16 cellular contexts compared by ENCODE assay signal in the genomic region with DNA sequence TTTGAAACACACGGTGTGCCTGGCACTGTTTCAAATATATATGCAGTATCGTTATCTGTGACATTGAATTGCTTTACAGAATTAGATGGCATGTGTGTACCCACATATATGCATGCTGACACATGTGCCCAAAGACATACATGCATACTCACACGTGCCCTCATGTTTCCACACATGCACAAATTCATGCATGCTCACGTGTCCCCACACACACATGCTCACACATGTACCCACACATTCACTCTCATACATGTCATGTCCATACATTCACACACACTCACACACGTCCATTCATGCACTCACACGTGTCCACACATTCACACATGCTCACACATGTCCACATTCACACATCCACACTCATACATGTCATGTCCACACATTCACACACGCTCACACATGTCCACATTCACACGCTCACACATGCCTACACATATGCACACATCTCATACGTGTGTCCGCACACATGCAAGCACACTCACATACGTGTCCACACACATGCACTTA. TPM values are rescaled to one million over a fixed set of nuclear protein-coding genes. Genes with fewer than 3 reads are reported as not detected.
DNase-seq lines count a peak whose midpoint lies in the region; ATAC-seq, FAIRE-seq and TF ChIP-seq lines count a peak whose summit lies in the region.
"Had no signal": no experiment of that assay in that cellular context is flagged by ENCODE, and none has a peak within 500 bp of the region (broad histone marks: within the 10 kb centered on the region; RNA-seq: fewer than 3 reads in every experiment).

No MANE protein-coding gene starts in this region.

- intact Hi-C loops in CD4-positive, alpha-beta T cell (cut with DNase I, micrococcal nuclease) = no loop called here
- intact Hi-C loops in K562 (cut with micrococcal nuclease) = no loop called here
- intact Hi-C loops in psoas muscle (cut with DNase I) = no loop called here

- no peaks in the 10 kb centered on the region for H4K20me1 ChIP-seq in K562 (replicated peaks; ENCODE audit: control insufficient read depth, insufficient read depth, low read length)

- H3K36me3 ChIP-seq in HEK293 (ENCODE audit: control insufficient read depth in 2 of 2, insufficient read depth in 1 of 2, low read length in 2 of 2) (peaks cover 0 to 16% of the 10 kb centered on the region in 2 experiments; a peak in 1 of 3 replicates), K562 (ENCODE audit: control insufficient read depth, insufficient read depth, low read length) (peaks cover 29% of the 10 kb centered on the region; the same call in 2 of the 3 replicates), psoas muscle (ENCODE audit: insufficient read depth in 1 of 2, low read depth in 1 of 2) (peaks cover 0 to 40% of the 10 kb centered on the region in 2 donors)

- no peaks in the 10 kb centered on the region for H3K79me2 ChIP-seq in K562 (ENCODE audit: control insufficient read depth, insufficient read depth, low read length)

- peaks cover 61% of the 10 kb centered on the region for H3K36me3 Mint-ChIP-seq in CD4-positive, alpha-beta T cell (ENCODE audit: low read depth)

- no peak overlapping the region for H3K4me3 Mint-ChIP-seq in CD4-positive, alpha-beta T cell
- H3K4me3 Mint-ChIP-seq: activated T-cell treated with anti-CD3 and anti-CD28 coated beads, Interleukin-2, amount 50 U/mL, for 72 hours; WTC11 had no signal

- H3K9me3 ChIP-seq in CD4-positive, alpha-beta T cell (ENCODE audit: control insufficient read depth, low read length) = no peaks in the 10 kb centered on the region
- H3K9me3 ChIP-seq in HEK293 (ENCODE audit: control insufficient read depth, insufficient read depth, low read depth, low read length) (no peaks in the 10 kb centered on the region), K562 (replicated peaks; ENCODE audit: control insufficient read depth, insufficient read depth, low read depth, low read length) (no peaks in the 10 kb centered on the region; the same call in 1 of the 2 replicates), psoas muscle (no peaks in the 10 kb centered on the region)
- H3K9me3 ChIP-seq: Peyer's patch, testis had no signal

- TF ChIP-seq EP300 in K562 (IDR thresholded peaks at IDR 0.05; ENCODE audit: low read length) = no peak

- H3K27ac ChIP-seq in CD4-positive, alpha-beta T cell (ENCODE audit: low read depth, low read length) = no peak overlapping the region
- H3K27ac ChIP-seq in HEK293 (ENCODE audit: extremely low read depth, low read depth, low read length) = no peak overlapping the region
- no peak overlapping the region; the same call in 2 of the 3 replicates for H3K27ac ChIP-seq in K562 (ENCODE audit: extremely low read depth, low read depth, low read length)
- peak overlapping the region; percentile 30 for H3K27ac ChIP-seq in psoas muscle
- H3K27ac ChIP-seq: Peyer's patch, testis had no signal

- TF ChIP-seq RAD21 in K562 (CRISPR knock-in tag; conservative IDR thresholded peaks at IDR 0.05 in 1 of 2, IDR thresholded peaks at IDR 0.05 in 1 of 2) = no peak

- no peak for DNase-seq in CD4-positive, alpha-beta T cell
- DNase-seq in K562 (ENCODE audit: extremely low read depth in 1 of 4, low spot score in 3 of 4) = no peak
- DNase-seq in psoas muscle = no peak
- no peak for DNase-seq in SW 1271 (lab: John Stamatoyannopoulos, UW)
- no peak for DNase-seq in NCI-H82 treated with DMSO at 0.1 percent for 48 hours (lab: John Stamatoyannopoulos, UW; ENCODE audit: unreplicated experiment)
- DNase-seq in erythroblast (lab: John Stamatoyannopoulos, UW) = no peak
- DNase-seq: activated T-cell treated with anti-CD3 and anti-CD28 coated beads, Interleukin-2, amount 50 U/mL, for 72 hours; NCI-H510A; Peyer's patch; T-helper 9 cell had no signal

- POLR2A ChIA-PET in CD4-positive, alpha-beta T cell (lab: Charles Lee) = no interaction called here
- POLR2A ChIA-PET in HEK293 (lab: Yijun Ruan, JAX) = no interaction called here
- POLR2A ChIA-PET in K562 (lab: Yijun Ruan, JAX) = no interaction called here

- WGBS in K562 (ENCODE audit: insufficient coverage, low coverage, missing lambda C conversion rate) = 94% methylated on average over 10 of the region's 11 CpGs
- 70 to 80% (median 77%) methylated on average over 11 of the region's 11 CpGs for WGBS in psoas muscle, 3 donors

- no peaks in the 10 kb centered on the region for H3K4me1 Mint-ChIP-seq in CD4-positive, alpha-beta T cell (ENCODE audit: low read depth)
- H3K4me1 Mint-ChIP-seq: WTC11 had no signal

- H2AFZ ChIP-seq in K562 (ENCODE audit: low read depth, low read length) = no peak overlapping the region

- ATAC-seq in CD4-positive, alpha-beta T cell (ENCODE audit: poor library complexity) = no peak
- ATAC-seq in K562 (no peak), psoas muscle (peak in 3 of 4 donors; percentile 6 to 27 (median 16))
- ATAC-seq: activated naive CD4-positive, alpha-beta T cell treated with anti-CD3 and anti-CD28 coated beads, Interleukin-2, amount 50 U/mL, for 72 hours; activated T-cell treated with anti-CD3 and anti-CD28 coated beads, Interleukin-2, amount 50 U/mL, for 72 hours; SK-N-SH treated with all-trans-retinoic acid at 6 μM for 48 hours; WTC11 had no signal

- H3K9me1 ChIP-seq in K562 (ENCODE audit: control insufficient read depth, insufficient read depth, low read length) = no peaks in the 10 kb centered on the region

- H3K27me3 Mint-ChIP-seq in CD4-positive, alpha-beta T cell = no peaks in the 10 kb centered on the region

- H3K4me1 ChIP-seq in HEK293 (ENCODE audit: control insufficient read depth, insufficient read depth, low read length) = no peaks in the 10 kb centered on the region
- H3K4me1 ChIP-seq in K562 (replicated peaks in 1 of 2; ENCODE audit: control insufficient read depth in 2 of 2, insufficient read depth in 2 of 2, low read length in 2 of 2) = peaks cover 0 to 4% of the 10 kb centered on the region in 2 experiments; a peak in 1 of 5 replicates
- peaks cover 13% of the 10 kb centered on the region for H3K4me1 ChIP-seq in psoas muscle
- H3K4me1 ChIP-seq: Peyer's patch, testis had no signal

- FAIRE-seq in K562 (lab: Jason Lieb, UNC) = no peak
- FAIRE-seq: H1 had no signal

- no TSS peak for BruUV-seq in K562 (replicated peaks; lab: Mats Ljungman, UMichigan)

- H3K27me3 ChIP-seq in CD4-positive, alpha-beta T cell (ENCODE audit: control insufficient read depth, insufficient read depth, low read length) = no peaks in the 10 kb centered on the region
- H3K27me3 ChIP-seq in K562 (ENCODE audit: control insufficient read depth in 2 of 2, insufficient read depth in 2 of 2, low read length in 2 of 2) (no peaks in the 10 kb centered on the region), psoas muscle (ENCODE audit: insufficient read depth in 3 of 3, low read length in 2 of 3) (no peaks in the 10 kb centered on the region)
- H3K27me3 ChIP-seq: Peyer's patch, testis had no signal

- in situ Hi-C loops in K562 (cut with MboI) = no loop called here

- no peak overlapping the region for H3K9ac ChIP-seq in K562 (ENCODE audit: insufficient read depth in 1 of 2, low read depth in 2 of 2, low read length in 2 of 2)

- TF ChIP-seq POLR2A in K562 (conservative IDR thresholded peaks at IDR 0.05) (no peak), erythroblast (IDR thresholded peaks at IDR 0.05; ENCODE audit: low read length) (no peak)

- no peak overlapping the region for H3K4me3 ChIP-seq in HEK293 (ENCODE audit: low read depth, low read length)
- H3K4me3 ChIP-seq in K562 = no peak overlapping the region
- no peak overlapping the region for H3K4me3 ChIP-seq in psoas muscle
- H3K4me3 ChIP-seq: Peyer's patch, testis had no signal

- H3K9me3 Mint-ChIP-seq in CD4-positive, alpha-beta T cell = no peaks in the 10 kb centered on the region

- no peak for TF ChIP-seq CTCF in CD4-positive, alpha-beta T cell (IDR thresholded peaks at IDR 0.05)
- no peak for TF ChIP-seq CTCF in HEK293 (tag by site-specific recombination; IDR thresholded peaks at IDR 0.05)
- no peak for TF ChIP-seq CTCF in K562 (IDR thresholded peaks at IDR 0.05 in 2 of 3, conservative IDR thresholded peaks at IDR 0.05 in 1 of 3; ENCODE audit: insufficient read depth in 2 of 3, low read depth in 1 of 3, low read length in 3 of 3)
- TF ChIP-seq CTCF in psoas muscle (IDR thresholded peaks at IDR 0.05) = no peak

- CTCF ChIA-PET in CD4-positive, alpha-beta T cell (lab: Charles Lee) = no interaction called here
- CTCF ChIA-PET in HEK293 (lab: Yijun Ruan, JAX) = no interaction called here
- CTCF ChIA-PET in K562 (lab: Yijun Ruan, JAX; ENCODE audit: low intra/inter-chr PET ratio) = no interaction called here

- no peak overlapping the region for H3K4me2 ChIP-seq in K562 (ENCODE audit: insufficient read depth, low read length)

- peak overlapping the region; percentile 22 for H3K27ac Mint-ChIP-seq in CD4-positive, alpha-beta T cell
- H3K27ac Mint-ChIP-seq: activated T-cell treated with anti-CD3 and anti-CD28 coated beads, Interleukin-2, amount 50 U/mL, for 72 hours; WTC11 had no signal

RNA-seq across cellular contexts. Expression of gene C13orf46, which starts 17.9 kb away (rescaled TPM):
- total RNA-seq in CD4-positive, alpha-beta T cell = 10 to 100 TPM; 19.3 to 19.7 TPM
- total RNA-seq in K562 (2011; cell fraction: chromatin; rRNA removed; ENCODE audit: low replicate concordance) = 0.26 and 0.49 TPM in 2 replicates
- 0.13 and 0.33 TPM in 2 replicates for total RNA-seq in K562 (2011; cell fraction: nucleolus; rRNA removed)
- total RNA-seq in K562 (2011; cell fraction: nucleoplasm; rRNA removed) = 0.22 and 0.23 TPM in 2 replicates
- total RNA-seq in K562 (2014; rRNA removed) = 0.05 TPM in 1 of 2 replicates, not detected in the other
- total RNA-seq in K562 (2014; rRNA removed; fragmentation: Illumina TruSeq; extraction: Trizol) = not detected in 2 replicates
- total RNA-seq in K562 (2015; rRNA removed; fragmentation: Illumina TruSeq; extraction: Trizol) = 0.04 TPM in 1 of 2 replicates, not detected in the other
- 0.13 and 0.24 TPM in 2 replicates for total RNA-seq in K562 (2021)
- not detected in 2 replicates for polyA plus RNA-seq in K562 (2011; rRNA removed)
- polyA plus RNA-seq in K562 (2011; cell fraction: cytosol; rRNA removed) = 0.03 and 0.06 TPM in 2 replicates
- polyA plus RNA-seq in K562 (2011; cell fraction: nucleus; rRNA removed) = 0.11 TPM in 2 replicates
- 0.13 and 0.36 TPM in 2 replicates for polyA plus RNA-seq in K562 (2012)
- polyA plus RNA-seq in K562 (2014; fragmentation: Illumina TruSeq; extraction: Trizol) = 0.06 and 0.10 TPM in 2 replicates
- not detected for polyA plus RNA-seq in K562 (2014; fragmentation: Nextera tagmentation; extraction: Ambion mirVana)
- 0.05 TPM in 2 replicates for polyA plus RNA-seq in K562 (2014; rRNA removed)
- not detected in 2 replicates for polyA minus RNA-seq in K562 (2011; rRNA and poly(A)+ RNA removed)
- polyA minus RNA-seq in K562 (2011; cell fraction: cytosol; rRNA and poly(A)+ RNA removed) = not detected in 2 replicates
- polyA minus RNA-seq in K562 (2011; cell fraction: nucleus; rRNA and poly(A)+ RNA removed) = 0.11 TPM in 1 of 2 replicates, not detected in the other
- 1 to 10 TPM in 1 of 4 donors, under 1 TPM in 3; 0.24 to 2.5 (median 0.73) TPM for total RNA-seq in psoas muscle
- under 1 TPM in 2 of 3 donors, not detected in 1; 0.14 to 0.53 TPM for polyA plus RNA-seq in psoas muscle

Comparison
In these comparisons a context has a peak if more than half of its experiments do, and no peak if none do; other contexts are left out.
1. ATAC-seq: peak in psoas muscle (3 of 4); none in CD4-positive, alpha-beta T cell (single experiment) and K562 (single experiment).
2. RNA of gene C13orf46, which starts 17.9 kb away (total RNA-seq): 19.3 to 19.7 TPM in CD4-positive, alpha-beta T cell; 0.24 to 2.5 TPM in psoas muscle and 0.04 to 0.49 TPM in K562; every median in the first group is over 4 times any median in the second.